Comparison of ENCODE assay signal across 20 cellular contexts in the genomic region with DNA sequence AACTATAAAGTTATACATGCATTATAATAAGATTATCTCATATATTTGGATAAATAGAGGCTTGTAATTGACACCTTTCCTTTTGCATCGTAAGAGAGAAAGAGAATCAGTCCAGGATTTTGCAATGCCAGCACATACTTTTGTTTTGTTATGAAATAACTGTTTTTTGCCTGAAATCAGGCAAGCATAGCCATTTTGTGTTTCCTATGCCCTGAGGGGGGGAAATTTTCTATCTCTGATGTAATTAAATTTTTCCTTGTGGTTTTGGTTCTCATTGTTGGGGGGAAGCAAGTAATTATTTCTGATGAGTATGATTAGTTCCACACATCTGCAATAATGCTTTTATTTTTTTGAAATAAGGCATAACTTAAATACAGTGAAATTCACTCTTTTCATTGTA.
DNase-seq lines count a peak whose midpoint lies in the region; ATAC-seq, FAIRE-seq and TF ChIP-seq lines count a peak whose summit lies in the region.
"Had no signal": no experiment of that assay in that cellular context is flagged by ENCODE, and none has a peak within 500 bp of the region (broad histone marks: within the 10 kb centered on the region; RNA-seq: fewer than 3 reads in every experiment).

No MANE protein-coding gene starts in this region.

- no peak for TF ChIP-seq CTCF in cardiac fibroblast (IDR thresholded peaks at IDR 0.05; ENCODE audit: low read depth, low read length)
- no peak for TF ChIP-seq CTCF in keratinocyte (optimal IDR thresholded peaks at IDR 0.05 in 1 of 3, IDR thresholded peaks at IDR 0.05 in 1 of 3, conservative IDR thresholded peaks at IDR 0.05 in 1 of 3; ENCODE audit: extremely low read depth in 1 of 3, insufficient read depth in 2 of 3, low read length in 3 of 3)
- TF ChIP-seq CTCF in type B pancreatic cell (conservative IDR thresholded peaks at IDR 0.05): no peak

- TF ChIP-seq POLR2A in erythroblast (IDR thresholded peaks at IDR 0.05; ENCODE audit: low read length): no peak

- H3K9me1 ChIP-seq in keratinocyte (ENCODE audit: control insufficient read depth, extremely low read depth, insufficient read depth, low read length): no peaks in the 10 kb centered on the region

- H3K79me2 ChIP-seq in keratinocyte (ENCODE audit: control insufficient read depth, insufficient read depth, low read length): no peaks in the 10 kb centered on the region

- peak overlapping the region; percentile 2 for H3K27ac ChIP-seq in keratinocyte (ENCODE audit: control insufficient read depth, insufficient read depth, low read length)
- H3K27ac ChIP-seq: ascending aorta, sigmoid colon had no signal

- no peaks in the 10 kb centered on the region for H3K27me3 ChIP-seq in keratinocyte (ENCODE audit: control insufficient read depth, extremely low read depth, insufficient read depth, low read length)
- H3K27me3 ChIP-seq: ascending aorta, BE2C, sigmoid colon had no signal

- no peaks in the 10 kb centered on the region for H3K27me3 Mint-ChIP-seq in type B pancreatic cell

- dilution Hi-C loops in keratinocyte (cut with MboI; ENCODE audit: extremely low pct_ligation_motif_present, low sequenced_read_pairs): no loop called here

- H3K4me1 Mint-ChIP-seq in type B pancreatic cell (ENCODE audit: unreplicated experiment): no peaks in the 10 kb centered on the region
- H3K4me1 Mint-ChIP-seq: GM23338, immature natural killer cell had no signal

- peak; percentile 92 to 93 for DNase-seq in AML-193 (lab: John Stamatoyannopoulos, UW)
- peak; percentile 3 for DNase-seq in HTR-8/SVneo (ENCODE audit: insufficient read length, low spot score)
- DNase-seq in cardiac fibroblast (ENCODE audit: low read depth in 2 of 2): peak; percentile 62 to 65
- no peak for DNase-seq in keratinocyte (ENCODE audit: low read depth, low spot score)
- no peak for DNase-seq in type B pancreatic cell (ENCODE audit: extremely low spot score, unreplicated experiment)
- DNase-seq in SKM-1 treated with dmso at 0.1 percent for 144 hours (lab: John Stamatoyannopoulos, UW; ENCODE audit: unreplicated experiment): no peak
- DNase-seq in erythroblast (lab: John Stamatoyannopoulos, UW): no peak
- DNase-seq: activated CD4-positive, CD25-positive, alpha-beta regulatory T cell; BE2C; immature natural killer cell; midbrain; NCI-H2029; sigmoid colon; substantia nigra had no signal

- no peak overlapping the region for H3K9ac ChIP-seq in keratinocyte (ENCODE audit: control insufficient read depth, extremely low read depth, insufficient read depth, low read length)

- H3K9me3 ChIP-seq in keratinocyte (ENCODE audit: control insufficient read depth, low read depth, low read length): no peaks in the 10 kb centered on the region
- H3K9me3 ChIP-seq: ascending aorta, BE2C, sigmoid colon had no signal

- H3K4me3 ChIP-seq in cardiac fibroblast (replicated peaks in 1 of 2; ENCODE audit: low read depth in 2 of 2, low read length in 2 of 2) (no peak overlapping the region), keratinocyte (ENCODE audit: control insufficient read depth in 2 of 3, extremely low read depth in 1 of 3, insufficient read depth in 2 of 3, low read depth in 1 of 3, low read length in 3 of 3) (no peak overlapping the region)
- H3K4me3 ChIP-seq: ascending aorta, GM23338, sigmoid colon had no signal

- peaks cover 8% of the 10 kb centered on the region for H3K9me3 Mint-ChIP-seq in type B pancreatic cell
- H3K9me3 Mint-ChIP-seq: activated T-helper 2 cell treated with anti-CD3 and anti-CD28 coated beads, Interferon-gamma antibody, Interleukin-2, Interleukin-4, amounts not matched to agents 10 μg/mL and 5 μg/mL and 100 μg/mL, durations not matched to agents 14 hours and 24 hours and 36 hours; GM23338; T-helper 1 cell treated with Interleukin-12 subunit alpha and Interleukin-12 subunit beta and Interleukin-4 antibody, amounts not matched to agents 30 μg/mL and 1 μg/mL, for 36 hours had no signal

- no peaks in the 10 kb centered on the region for H4K20me1 ChIP-seq in keratinocyte (ENCODE audit: control insufficient read depth, extremely low read depth, insufficient read depth, low read length)

- no peak overlapping the region for H3K27ac Mint-ChIP-seq in type B pancreatic cell
- H3K27ac Mint-ChIP-seq: activated T-helper 2 cell treated with anti-CD3 and anti-CD28 coated beads, Interferon-gamma antibody, Interleukin-2, Interleukin-4, amounts not matched to agents 10 μg/mL and 5 μg/mL and 100 μg/mL, durations not matched to agents 14 hours and 24 hours and 36 hours; GM23338; immature natural killer cell; T-helper 1 cell treated with Interleukin-12 subunit alpha and Interleukin-12 subunit beta and Interleukin-4 antibody, amounts not matched to agents 30 μg/mL and 1 μg/mL, for 36 hours had no signal

- no peaks in the 10 kb centered on the region for H3K36me3 Mint-ChIP-seq in type B pancreatic cell
- H3K36me3 Mint-ChIP-seq: immature natural killer cell had no signal

- H3K4me2 ChIP-seq in keratinocyte (ENCODE audit: control insufficient read depth, extremely low read depth, insufficient read depth, low read depth, low read length): peak overlapping the region; percentile 52
- H3K4me2 ChIP-seq: GM23338 had no signal

- no peaks in the 10 kb centered on the region for H3K36me3 ChIP-seq in keratinocyte (ENCODE audit: control insufficient read depth in 2 of 2, extremely low read depth in 1 of 2, insufficient read depth in 2 of 2, low read length in 2 of 2)
- H3K36me3 ChIP-seq: ascending aorta, BE2C, sigmoid colon had no signal

- peaks cover 18% of the 10 kb centered on the region for H3K4me1 ChIP-seq in keratinocyte (ENCODE audit: control insufficient read depth, extremely low read depth, insufficient read depth, low read length)
- H3K4me1 ChIP-seq: ascending aorta, sigmoid colon had no signal

- H2AFZ ChIP-seq in keratinocyte (ENCODE audit: control insufficient read depth, low read length): no peak overlapping the region
- H2AFZ ChIP-seq: GM23338 had no signal

- ATAC-seq in GM18517 (IDR thresholded peaks at IDR 0.05; ENCODE audit: unreplicated experiment): no peak
- ATAC-seq: GM23338 had no signal

- no peak overlapping the region for H3K4me3 Mint-ChIP-seq in type B pancreatic cell
- H3K4me3 Mint-ChIP-seq: GM23338; immature natural killer cell; T-helper 1 cell treated with Interleukin-12 subunit alpha and Interleukin-12 subunit beta and Interleukin-4 antibody, amounts not matched to agents 30 μg/mL and 1 μg/mL, for 36 hours had no signal

- FAIRE-seq in HTR-8/SVneo (lab: Jason Lieb, UNC): no peak
- FAIRE-seq in keratinocyte (lab: Jason Lieb, UNC): no peak
- FAIRE-seq: RCC 7860 had no signal

Comparison
In these comparisons a context has a peak if more than half of its experiments do, and no peak if none do; other contexts are left out.
1. DNase-seq: peak in AML-193 (2 of 2), HTR-8/SVneo (single experiment) and cardiac fibroblast (2 of 2); none in keratinocyte (single experiment), type B pancreatic cell (single experiment), SKM-1 treated with dmso at 0.1 percent for 144 hours (single experiment) and erythroblast (0 of 2).